In the genomic region with DNA sequence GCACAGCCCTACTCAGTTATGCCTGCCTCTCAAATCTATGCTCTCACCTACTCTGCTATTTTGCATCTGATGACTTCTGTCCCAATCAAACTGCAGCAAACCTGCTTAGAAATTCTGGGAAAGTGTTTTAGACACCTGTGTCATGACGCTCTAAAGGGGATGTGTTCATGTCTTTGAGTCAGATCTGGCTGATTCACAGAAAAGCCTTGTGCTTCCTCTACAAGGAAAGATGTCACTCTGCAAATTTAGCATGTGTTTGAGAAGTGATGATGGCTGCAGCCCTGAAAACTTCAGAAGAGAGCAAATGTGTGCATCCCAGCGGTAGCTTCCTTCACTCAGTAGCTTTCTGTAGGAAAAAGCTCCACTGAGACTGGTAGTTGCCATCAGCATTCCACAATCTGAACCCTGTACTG, we compare ENCODE assay signal across 12 cellular contexts.
A peak's percentile ranks its signal among the peaks of the same experiment; 100 is the strongest.
DNase-seq lines count a peak whose midpoint lies in the region; ATAC-seq and TF ChIP-seq lines count a peak whose summit lies in the region.
"Had no signal": no experiment of that assay in that cellular context is flagged by ENCODE, and none has a peak within 500 bp of the region (broad histone marks: within the 10 kb centered on the region; RNA-seq: fewer than 3 reads in every experiment).

No MANE protein-coding gene starts in this region.

- H3F3A ChIP-seq in GM23338 (replicated peaks; ENCODE audit: low read depth): no peaks in the 10 kb centered on the region

- H3K4me1 ChIP-seq in GM23338 (ENCODE audit: insufficient read depth): peaks cover 28% of the 10 kb centered on the region

- H3K27ac ChIP-seq in GM23338 (ENCODE audit: low read depth): no peak overlapping the region
- H3K27ac ChIP-seq in dorsolateral prefrontal cortex: peak overlapping the region in 43 of 59 donors; percentile 1 to 84 (median 67)

- peaks cover 2% of the 10 kb centered on the region for H3K9me2 ChIP-seq in GM23338 (ENCODE audit: insufficient read depth)

- TF ChIP-seq CTCF in GM23338 (conservative IDR thresholded peaks at IDR 0.05; ENCODE audit: low read depth in 2 of 2) (no peak), dorsolateral prefrontal cortex (IDR thresholded peaks at IDR 0.05 in 54 of 56, conservative IDR thresholded peaks at IDR 0.05 in 2 of 56; ENCODE audit: low read depth in 1 of 56, partially characterized antibody in 56 of 56) (no peak), nephron (IDR thresholded peaks at IDR 0.05; ENCODE audit: unreplicated experiment in 3 of 3) (no peak)

- peaks cover 7% of the 10 kb centered on the region; the same call in 1 of the 3 replicates for H3K9me3 Mint-ChIP-seq in GM23338
- peaks cover 2% of the 10 kb centered on the region for H3K9me3 Mint-ChIP-seq in nephron

- H3K27me3 Mint-ChIP-seq in GM23338 (ENCODE audit: insufficient read depth, low read depth, poor library complexity): peaks cover 6% of the 10 kb centered on the region
- H3K27me3 Mint-ChIP-seq in nephron (ENCODE audit: low read depth): no peaks in the 10 kb centered on the region
- H3K27me3 Mint-ChIP-seq: IgD-negative memory B cell had no signal

- no peaks in the 10 kb centered on the region for H3K79me2 ChIP-seq in GM23338 (replicated peaks; ENCODE audit: insufficient read depth)

- peaks cover 21% of the 10 kb centered on the region for H3K4me1 Mint-ChIP-seq in GM23338
- H3K4me1 Mint-ChIP-seq in nephron: peaks cover 52% of the 10 kb centered on the region

- DNase-seq in AG08395 (ENCODE audit: low spot score): peak; percentile 16
- DNase-seq in GM23338 (ENCODE audit: low spot score): no peak
- DNase-seq in dorsolateral prefrontal cortex: no peak
- no peak for DNase-seq in stimulated activated CD4-positive, alpha-beta T cell treated with anti-CD3 and anti-CD28 coated beads, Interleukin-4, amount 100 ng/mL, for 24 hours
- no peak for DNase-seq in HuH-7.5 (ENCODE audit: low spot score)
- no peak for DNase-seq in Right ventricle myocardium inferior (ENCODE audit: missing footprints)
- DNase-seq: amniotic stem cell, islet precursor cell, NCI-H1092 treated with DMSO at 0.1 percent for 48 hours, T1000 had no signal

- H3K36me3 ChIP-seq in GM23338 (ENCODE audit: insufficient read depth): no peaks in the 10 kb centered on the region

- H3K4me3 ChIP-seq in GM23338 (no peak overlapping the region), dorsolateral prefrontal cortex (peak overlapping the region in 19 of 59 donors; percentile 29 to 70 (median 58))

- H3K4me2 ChIP-seq in GM23338: no peak overlapping the region

- H4K20me1 ChIP-seq in GM23338 (replicated peaks; ENCODE audit: insufficient read depth): no peaks in the 10 kb centered on the region

- no peak overlapping the region for H2AFZ ChIP-seq in GM23338

- H3K36me3 Mint-ChIP-seq in GM23338 (ENCODE audit: low read depth): no peaks in the 10 kb centered on the region; the same call in 2 of the 3 replicates
- H3K36me3 Mint-ChIP-seq in nephron (ENCODE audit: low read depth): peaks cover 18% of the 10 kb centered on the region
- H3K36me3 Mint-ChIP-seq: IgD-negative memory B cell had no signal

- no peak overlapping the region for H3K4me3 Mint-ChIP-seq in GM23338
- no peak overlapping the region for H3K4me3 Mint-ChIP-seq in nephron
- H3K4me3 Mint-ChIP-seq: IgD-negative memory B cell had no signal

- no peaks in the 10 kb centered on the region for H3K27me3 ChIP-seq in GM23338 (ENCODE audit: insufficient read depth)
- H3K27me3 ChIP-seq in dorsolateral prefrontal cortex: no peaks in the 10 kb centered on the region

- ATAC-seq in GM23338 (peak; percentile 25; the same call in 2 of the 3 replicates), Right ventricle myocardium inferior (no peak)

- no peak overlapping the region for H3K27ac Mint-ChIP-seq in GM23338
- peak overlapping the region; percentile 89 to 95 (median 93) for H3K27ac Mint-ChIP-seq in nephron
- H3K27ac Mint-ChIP-seq: IgD-negative memory B cell had no signal

- intact Hi-C loops in dorsolateral prefrontal cortex (cut with DNase I) (loop anchor here in 1 of 2 donors (5.0 kb wide), 1 partner anchor 101 kb away; no protein-coding TSS in a partner anchor), Right ventricle myocardium inferior (cut with DNase I) (no loop called here)

TF ChIP-seq in GM23338, 12 proteins besides CTCF, POLR2A, EP300 and RAD21 (continues in another document):
- TF ChIP-seq, protein P1, sequence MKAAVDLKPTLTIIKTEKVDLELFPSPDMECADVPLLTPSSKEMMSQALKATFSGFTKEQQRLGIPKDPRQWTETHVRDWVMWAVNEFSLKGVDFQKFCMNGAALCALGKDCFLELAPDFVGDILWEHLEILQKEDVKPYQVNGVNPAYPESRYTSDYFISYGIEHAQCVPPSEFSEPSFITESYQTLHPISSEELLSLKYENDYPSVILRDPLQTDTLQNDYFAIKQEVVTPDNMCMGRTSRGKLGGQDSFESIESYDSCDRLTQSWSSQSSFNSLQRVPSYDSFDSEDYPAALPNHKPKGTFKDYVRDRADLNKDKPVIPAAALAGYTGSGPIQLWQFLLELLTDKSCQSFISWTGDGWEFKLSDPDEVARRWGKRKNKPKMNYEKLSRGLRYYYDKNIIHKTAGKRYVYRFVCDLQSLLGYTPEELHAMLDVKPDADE (IDR thresholded peaks at IDR 0.05): no peak
- TF ChIP-seq ZNF462 (CRISPR knock-in tag; IDR thresholded peaks at IDR 0.05): no peak
- no peak for TF ChIP-seq EZH2 (IDR thresholded peaks at IDR 0.05; ENCODE audit: low read depth, unreplicated experiment)
